1 cellular context compared by ENCODE assay signal in genomic region chr2:38936516-38936915, GRCh38. TPM values are rescaled to one million over a fixed set of nuclear protein-coding genes. Genes with fewer than 3 reads are reported as not detected.
"Had no signal": no experiment of that assay in that cellular context is flagged by ENCODE, and none has a peak within 500 bp of the region (broad histone marks: within the 10 kb centered on the region; RNA-seq: fewer than 3 reads in every experiment).

No MANE protein-coding gene starts in this region.

RNA-seq across cellular contexts. Expression of gene ARHGEF33, which starts 46.8 kb away (rescaled TPM):
- total RNA-seq: activated naive CD4-positive, alpha-beta T cell treated with anti-CD3 and anti-CD28 coated beads for 36 hours had no signal
